In the genomic region with DNA sequence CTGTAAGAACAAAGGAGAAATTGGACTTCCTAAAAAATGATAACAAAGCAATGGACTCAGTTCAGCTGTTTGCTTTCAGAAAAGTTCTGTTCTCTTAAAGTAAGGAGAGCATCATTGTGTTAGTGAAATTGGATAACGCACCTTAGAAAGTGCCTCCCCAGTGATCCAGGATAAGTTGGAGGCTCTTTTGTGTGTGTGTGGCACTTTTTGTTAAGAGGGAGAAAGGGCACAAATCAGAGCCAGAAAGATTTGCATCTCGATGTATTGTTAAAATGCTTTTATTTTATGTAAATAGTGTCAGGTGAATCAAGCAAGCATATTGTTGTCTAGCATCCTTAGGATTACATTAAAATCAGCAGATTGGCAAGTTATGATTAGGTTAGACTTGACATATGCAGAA, we compare ENCODE assay signal across 8 cellular contexts. TPM values are rescaled to one million over a fixed set of nuclear protein-coding genes. Genes with fewer than 3 reads are reported as not detected.
A peak's percentile ranks its signal among the peaks of the same experiment; 100 is the strongest.
DNase-seq lines count a peak whose midpoint lies in the region; ATAC-seq, FAIRE-seq and TF ChIP-seq lines count a peak whose summit lies in the region.

No MANE protein-coding gene starts in this region.

- H2BK120ac ChIP-seq in IMR-90 (ENCODE audit: low read depth, low read length) (no peak overlapping the region), H1 (replicated peaks; ENCODE audit: low read depth, low read length) (no peak overlapping the region)

- H3K9me3 ChIP-seq in Caco-2 (no peaks in the 10 kb centered on the region), IMR-90 (ENCODE audit: control insufficient read depth, insufficient read depth, low read length) (peaks cover 2% of the 10 kb centered on the region; the same call in 1 of the 2 replicates), H1 (ENCODE audit: insufficient read depth in 2 of 2, low read depth in 1 of 2, low read length in 1 of 2) (no peaks in the 10 kb centered on the region), osteoblast (ENCODE audit: low read depth, low read length) (no peaks in the 10 kb centered on the region), testis (no peaks in the 10 kb centered on the region)

- peak overlapping the region; percentile 92; the same call in 1 of the 2 replicates for H3K9ac ChIP-seq in IMR-90 (ENCODE audit: low read depth, low read length)
- H3K9ac ChIP-seq in H1 (replicated peaks in 1 of 4; ENCODE audit: extremely low read depth in 1 of 4, low read depth in 3 of 4, low read length in 3 of 4), result no peak overlapping the region

- BruUV-seq in Caco-2 (replicated peaks; lab: Mats Ljungman, UMichigan) (no TSS peak), IMR-90 (replicated peaks; lab: Mats Ljungman, UMichigan) (no TSS peak)

- peak overlapping the region; percentile 23; the same call in 1 of the 2 replicates for H3K14ac ChIP-seq in IMR-90 (replicated peaks; ENCODE audit: low read depth, low read length)
- H3K14ac ChIP-seq in H1 (ENCODE audit: insufficient read length), result no peak overlapping the region

- H2BK20ac ChIP-seq in IMR-90 (ENCODE audit: low read depth, low read length), result no peak overlapping the region
- H2BK20ac ChIP-seq in H1 (ENCODE audit: low read length), result no peak overlapping the region

- H3K4me1 ChIP-seq in Caco-2, result peaks cover 10% of the 10 kb centered on the region; the same call in 1 of the 2 replicates
- peaks cover 2% of the 10 kb centered on the region; the same call in 1 of the 2 replicates for H3K4me1 ChIP-seq in IMR-90 (ENCODE audit: control insufficient read depth, insufficient read depth, low read length)
- peaks cover 0 to 7% (median 1%) of the 10 kb centered on the region in 4 experiments; a peak in 2 of 7 replicates for H3K4me1 ChIP-seq in H1 (replicated peaks in 1 of 4; ENCODE audit: control insufficient read depth in 3 of 4, insufficient read depth in 4 of 4, low read length in 3 of 4)
- peaks cover 11% of the 10 kb centered on the region for H3K4me1 ChIP-seq in osteoblast (ENCODE audit: insufficient read depth, low read length)
- H3K4me1 ChIP-seq in testis, result peaks cover 11% of the 10 kb centered on the region

- H3K79me2 ChIP-seq in H1 (ENCODE audit: control insufficient read depth in 1 of 2, insufficient read depth in 2 of 2, low read length in 2 of 2) (peaks cover 0 to 62% of the 10 kb centered on the region in 2 experiments; a peak in 3 of 4 replicates), osteoblast (ENCODE audit: insufficient read depth, low read length) (peaks cover 69% of the 10 kb centered on the region)

- no peak for FAIRE-seq in H1 (lab: Jason Lieb, UNC)
- no peak for FAIRE-seq in urothelium cell line (lab: Jason Lieb, UNC)

- H3K79me1 ChIP-seq in IMR-90 (ENCODE audit: low read depth in 1 of 2, low read length in 2 of 2) (peaks cover 10 to 43% of the 10 kb centered on the region in 2 experiments), H1 (ENCODE audit: low read depth, low read length) (no peaks in the 10 kb centered on the region)

- H2BK5ac ChIP-seq in IMR-90 (ENCODE audit: low read depth, low read length, poor library complexity, severe bottlenecking) (no peak overlapping the region), H1 (ENCODE audit: low read depth, low read length) (no peak overlapping the region)

- dilution Hi-C loops in IMR-90 (cut with HindIII; ENCODE audit: low sequenced_read_pairs, unreplicated experiment), result no loop called here

- TF ChIP-seq CTCF in Caco-2 (IDR thresholded peaks at IDR 0.05; ENCODE audit: insufficient read depth in 1 of 2, low read depth in 1 of 2, low read length in 1 of 2, severe bottlenecking in 1 of 2, unreplicated experiment in 1 of 2) (no peak), IMR-90 (conservative IDR thresholded peaks at IDR 0.05; ENCODE audit: low read depth, low read length) (no peak), H1 (IDR thresholded peaks at IDR 0.05; ENCODE audit: control extremely low read depth in 1 of 3, insufficient read depth in 1 of 3, low read depth in 1 of 3, low read length in 3 of 3) (no peak), osteoblast (IDR thresholded peaks at IDR 0.05; ENCODE audit: extremely low read depth, low read depth, low read length) (no peak), testis (IDR thresholded peaks at IDR 0.05) (no peak)

- H4K8ac ChIP-seq in IMR-90 (ENCODE audit: low read depth in 2 of 2, low read length in 2 of 2) (0 out of 4 replicates have a peak overlapping the region, but pooled peaks of 1 of the 2 experiments have one; percentile 49), H1 (ENCODE audit: extremely low read depth, insufficient read depth, low read length) (no peak overlapping the region)

- no peak overlapping the region for H3K27ac ChIP-seq in IMR-90 (ENCODE audit: insufficient read depth, low read length)
- no peak overlapping the region for H3K27ac ChIP-seq in H1 (ENCODE audit: low read depth, low read length)
- H3K27ac ChIP-seq in osteoblast (ENCODE audit: low read depth, low read length), result no peak overlapping the region
- peak overlapping the region in 1 of 2 donors; percentile 93 for H3K27ac ChIP-seq in testis

- TF ChIP-seq RAD21 in IMR-90 (IDR thresholded peaks at IDR 0.05; ENCODE audit: low read length) (no peak), H1 (IDR thresholded peaks at IDR 0.05 in 1 of 2, conservative IDR thresholded peaks at IDR 0.05 in 1 of 2; ENCODE audit: low read depth in 2 of 2, low read length in 2 of 2) (no peak)

- no peak overlapping the region for H2AFZ ChIP-seq in IMR-90 (replicated peaks; ENCODE audit: low read length, poor library complexity)
- H2AFZ ChIP-seq in H1 (ENCODE audit: low read length), result no peak overlapping the region
- H2AFZ ChIP-seq in osteoblast (ENCODE audit: low read length), result no peak overlapping the region

- H2BK15ac ChIP-seq in IMR-90 (ENCODE audit: low read depth, low read length) (no peak overlapping the region), H1 (ENCODE audit: low read length) (no peak overlapping the region)

- H4K91ac ChIP-seq in IMR-90 (ENCODE audit: insufficient read depth, low read depth, low read length) (no peak overlapping the region), H1 (replicated peaks; ENCODE audit: insufficient read length, low read length) (no peak overlapping the region)

- ATAC-seq in IMR-90 (ENCODE audit: low read depth), result no peak

- intact Hi-C loops in Caco-2 (cut with micrococcal nuclease; ENCODE audit: unreplicated experiment), result loop anchor here (10.0 kb wide), 1 partner anchor 391 kb away; no protein-coding TSS in a partner anchor
- intact Hi-C loops in IMR-90 (cut with micrococcal nuclease), result loop anchor here (10.0 kb wide), 1 partner anchor 59 kb away; no protein-coding TSS in a partner anchor
- intact Hi-C loops in testis (cut with DNase I; ENCODE audit: low total_unique reads), result no loop called here

- no peaks in the 10 kb centered on the region for H3K27me3 Mint-ChIP-seq in Caco-2 (ENCODE audit: insufficient read depth, unreplicated experiment)

- H3K9me3 Mint-ChIP-seq in Caco-2 (ENCODE audit: unreplicated experiment), result no peaks in the 10 kb centered on the region

- POLR2A ChIA-PET in Caco-2 (lab: Charles Lee), result no interaction called here
- POLR2A ChIA-PET in IMR-90 (lab: Charles Lee; ENCODE audit: unreplicated experiment), result no interaction called here
- POLR2A ChIA-PET in H1 (lab: Charles Lee; ENCODE audit: partially characterized antibody), result no interaction called here

- in situ Hi-C loops in IMR-90 (cut with MboI; ENCODE audit: low sequenced_read_pairs), result no loop called here

- H3K4ac ChIP-seq in IMR-90 (ENCODE audit: low read depth, low read length) (no peak overlapping the region), H1 (replicated peaks; ENCODE audit: insufficient read length, low read depth, low read length) (no peak overlapping the region)

- no peak overlapping the region for H2BK12ac ChIP-seq in H1 (ENCODE audit: low read depth, low read length)

- no peak overlapping the region for H3K56ac ChIP-seq in IMR-90 (ENCODE audit: extremely low read depth, insufficient read depth, low read length)
- H3K56ac ChIP-seq in H1 (replicated peaks; ENCODE audit: insufficient read length, low read depth, low read length), result no peak overlapping the region

- H3K27me3 ChIP-seq in Caco-2 (replicated peaks; ENCODE audit: control insufficient read depth, insufficient read depth, low read length) (no peaks in the 10 kb centered on the region), IMR-90 (ENCODE audit: control insufficient read depth, insufficient read depth, low read length) (no peaks in the 10 kb centered on the region), H1 (replicated peaks in 1 of 4; ENCODE audit: control insufficient read depth in 3 of 4, extremely low read depth in 1 of 4, insufficient read depth in 3 of 4, low read length in 3 of 4) (no peaks in the 10 kb centered on the region), osteoblast (ENCODE audit: insufficient read depth, low read length) (no peaks in the 10 kb centered on the region), testis (no peaks in the 10 kb centered on the region)

- no peaks in the 10 kb centered on the region; the same call in 1 of the 2 replicates for H4K20me1 ChIP-seq in IMR-90 (ENCODE audit: insufficient read depth, low read length)
- H4K20me1 ChIP-seq in H1 (replicated peaks in 1 of 2; ENCODE audit: control insufficient read depth in 1 of 2, insufficient read depth in 2 of 2, low read length in 2 of 2), result no peaks in the 10 kb centered on the region
- H4K20me1 ChIP-seq in osteoblast (ENCODE audit: insufficient read depth, low read length), result peaks cover 14% of the 10 kb centered on the region

- no peaks in the 10 kb centered on the region for H3K36me3 ChIP-seq in Caco-2 (ENCODE audit: control insufficient read depth, insufficient read depth, low read length)
- H3K36me3 ChIP-seq in IMR-90 (ENCODE audit: control insufficient read depth, insufficient read depth, low read length), result no peaks in the 10 kb centered on the region
- no peaks in the 10 kb centered on the region for H3K36me3 ChIP-seq in H1 (ENCODE audit: control insufficient read depth in 2 of 4, insufficient read depth in 4 of 4, low read length in 3 of 4)
- no peaks in the 10 kb centered on the region for H3K36me3 ChIP-seq in osteoblast (ENCODE audit: insufficient read depth, low read length)
- no peaks in the 10 kb centered on the region for H3K36me3 ChIP-seq in testis (ENCODE audit: low read depth, missing control alignments)

- peaks cover 3% of the 10 kb centered on the region for H3K9me1 ChIP-seq in IMR-90 (ENCODE audit: insufficient read depth, low read length)

- CTCF ChIA-PET in Caco-2 (lab: Charles Lee), result no interaction called here
- CTCF ChIA-PET in IMR-90 (lab: Yijun Ruan, JAX), result no interaction called here
- CTCF ChIA-PET in H1 (lab: Charles Lee; ENCODE audit: partially characterized antibody), result no interaction called here

- H3K27ac Mint-ChIP-seq in Caco-2 (ENCODE audit: unreplicated experiment), result peak overlapping the region; percentile 40

- H4K5ac ChIP-seq in IMR-90 (ENCODE audit: low read depth, low read length) (0 out of 2 replicates have a peak overlapping the region, but pooled peaks have one; percentile 16), H1 (ENCODE audit: insufficient read length, low read depth, low read length) (no peak overlapping the region)

- H2AK5ac ChIP-seq in IMR-90 (ENCODE audit: low read depth, low read length), result no peak overlapping the region
- no peak overlapping the region for H2AK5ac ChIP-seq in H1 (ENCODE audit: low read depth, low read length)

- H3K4me1 Mint-ChIP-seq in Caco-2 (ENCODE audit: low read depth, unreplicated experiment), result peaks cover 20% of the 10 kb centered on the region

- TF ChIP-seq POLR2A in IMR-90 (IDR thresholded peaks at IDR 0.05; ENCODE audit: low read depth, low read length) (no peak), H1 (IDR thresholded peaks at IDR 0.05; ENCODE audit: control extremely low read depth in 1 of 2, low read depth in 2 of 2, low read length in 2 of 2) (no peak), testis (IDR thresholded peaks at IDR 0.05) (no peak)

- H3K4me2 ChIP-seq in IMR-90 (ENCODE audit: low read depth, low read length) (peak overlapping the region; percentile 98), H1 (ENCODE audit: insufficient read depth in 1 of 2, low read depth in 2 of 2, low read length in 2 of 2) (peak overlapping the region; percentile 81 to 92), osteoblast (ENCODE audit: insufficient read depth, low read length) (peak overlapping the region; percentile 88)

- H3K18ac ChIP-seq in IMR-90 (ENCODE audit: low read depth, low read length), result 0 out of 2 replicates have a peak overlapping the region, but pooled peaks have one; percentile 21
- no peak overlapping the region for H3K18ac ChIP-seq in H1 (ENCODE audit: extremely low read depth, low read length)

- no peak for DNase-seq in Caco-2
- DNase-seq in IMR-90, result no peak
- DNase-seq in H1 (ENCODE audit: low read depth in 1 of 2, low spot score in 2 of 2), result no peak
- no peak for DNase-seq in osteoblast (ENCODE audit: insufficient read length, low spot score, missing footprints)
- DNase-seq in testis, result no peak
- no peak for DNase-seq in CD1c-positive myeloid dendritic cell (ENCODE audit: extremely low spot score)
- no peak for DNase-seq in urothelium cell line (ENCODE audit: low spot score)
- DNase-seq in stimulated activated CD4-positive, alpha-beta T cell treated with anti-CD3 and anti-CD28 coated beads, Interleukin-4, amount 100 ng/mL, for 1 hour, result no peak

- peak overlapping the region; percentile 57; the same call in 1 of the 2 replicates for H3K23ac ChIP-seq in IMR-90 (ENCODE audit: low read depth, low read length)
- no peak overlapping the region for H3K23ac ChIP-seq in H1 (ENCODE audit: insufficient read length)

- TF ChIP-seq EP300 in H1 (IDR thresholded peaks at IDR 0.05; ENCODE audit: borderline replicate concordance in 1 of 2, low read depth in 2 of 2, low read length in 2 of 2), result no peak

- peaks cover 17% of the 10 kb centered on the region for H3K36me3 Mint-ChIP-seq in Caco-2 (ENCODE audit: insufficient read depth, unreplicated experiment)

- peaks cover 5% of the 10 kb centered on the region for H3K23me2 ChIP-seq in H1 (ENCODE audit: low read depth, low read length)

- no peak overlapping the region for H2AK9ac ChIP-seq in IMR-90 (replicated peaks; ENCODE audit: low read depth, low read length, poor library complexity)

- H3K4me3 ChIP-seq in Caco-2 (ENCODE audit: low read depth, low read length) (no peak overlapping the region), IMR-90 (ENCODE audit: insufficient read depth, low read depth, low read length) (no peak overlapping the region), H1 (ENCODE audit: extremely low read depth in 1 of 4, insufficient read depth in 2 of 4, low read depth in 3 of 4, low read length in 4 of 4) (peak overlapping the region in 3 of 4 experiments; percentile 1 to 90 (median 89); a peak in 3 of 8 replicates), osteoblast (ENCODE audit: insufficient read depth, low read length) (peak overlapping the region; percentile 77), testis (no peak overlapping the region)

- WGBS in IMR-90 (ENCODE audit: extremely low coverage in 2 of 2, insufficient read length in 1 of 2), 2 experiments, result 100% methylated on average over 1 of the region's 2 CpGs; no CpG with 5 or more reads in 1 of the 2 experiments
- WGBS in H1 (ENCODE audit: extremely low coverage in 1 of 2, insufficient coverage in 1 of 2, insufficient read length in 1 of 2, insufficient replicate concordance in 2 of 2, low coverage in 1 of 2, low lambda C conversion rate in 2 of 2, missing lambda C conversion rate in 1 of 2), 2 experiments, result 82% methylated on average over 2 of the region's 2 CpGs; no CpG with 5 or more reads in 1 of the 2 experiments
- 63 to 68% methylated on average over 2 of the region's 2 CpGs for WGBS in testis, 2 donors

- peak overlapping the region; percentile 88 for H3K4me3 Mint-ChIP-seq in Caco-2 (ENCODE audit: unreplicated experiment)

RNA-seq across cellular contexts. Expression of a gene that starts 2.1 kb away (rescaled TPM):
- 52.0 and 59.4 TPM in 2 replicates for total RNA-seq in Caco-2 (2022)
- 7.2 and 15.3 TPM in 2 replicates for total RNA-seq in IMR-90 (2012; rRNA removed)
- 4.1 and 5.1 TPM in 2 replicates for polyA plus RNA-seq in IMR-90 (2012; rRNA removed)
- polyA plus RNA-seq in IMR-90 (2012; cell fraction: cytosol; rRNA removed), result 0.58 and 1.9 TPM in 2 replicates
- polyA plus RNA-seq in IMR-90 (2012; cell fraction: nucleus; rRNA removed; ENCODE audit: low replicate concordance), result 0.64 and 8.8 TPM in 2 replicates
- total RNA-seq in H1 (2021; fragmentation: NEBNext Ultra II Directional; extraction: Animal tissue kit (Norgen Biotek cat#: 25700)), result 63.6 and 68.8 TPM in 2 replicates
- polyA plus RNA-seq in H1 (2011; rRNA removed), result 3.7 and 8.1 TPM in 2 replicates
- 14.4 TPM for polyA plus RNA-seq in H1 (2011; cell fraction: cytosol; rRNA removed)
- polyA plus RNA-seq in H1 (2011; cell fraction: nucleus; rRNA removed), result 4.1 TPM
- 20.2 to 40.9 TPM (median 24.5 TPM) in 4 replicates for polyA plus RNA-seq in H1 (2012, experiment 1 of 2)
- polyA plus RNA-seq in H1 (2012, experiment 2 of 2), result 1.2 TPM
- 32.4 TPM for polyA plus RNA-seq in H1 (2013, experiment 1 of 2)
- polyA plus RNA-seq in H1 (2013, experiment 2 of 2), result 33.7 TPM
- 12.6 and 16.4 TPM in 2 replicates for polyA minus RNA-seq in H1 (2011; rRNA and poly(A)+ RNA removed)
- polyA minus RNA-seq in H1 (2011; cell fraction: cytosol; rRNA and poly(A)+ RNA removed), result 15.7 TPM
- 21.0 TPM for polyA minus RNA-seq in H1 (2011; cell fraction: nucleus; rRNA and poly(A)+ RNA removed)
- total RNA-seq in osteoblast, result 64.8 and 68.8 TPM in 2 replicates
- 10 to 100 TPM; 41.5 to 43.1 TPM for total RNA-seq in testis
- 19.3 TPM for polyA plus RNA-seq in testis (ENCODE audit: insufficient read depth, low read depth, low replicate concordance)

Comparison
In these comparisons a context has a peak if more than half of its experiments do, and no peak if none do; other contexts are left out.
1. H3K4me3 ChIP-seq: peak in H1 (3 of 4) and osteoblast (single experiment); none in Caco-2 (single experiment), IMR-90 (single experiment) and testis (0 of 2).
2. Peak in every context shown above with its lines, with median percentiles within 50 percentile points of each other: H3K4me2 ChIP-seq.